8 cellular contexts compared by ENCODE assay signal in genomic region chr3:170180107-170180951, GRCh38. TPM values are rescaled to one million over a fixed set of nuclear protein-coding genes. Genes with fewer than 3 reads are reported as not detected.
A peak's percentile ranks its signal among the peaks of the same experiment; 100 is the strongest.
DNase-seq lines count a peak whose midpoint lies in the region; ATAC-seq and TF ChIP-seq lines count a peak whose summit lies in the region.

No MANE protein-coding gene starts in this region.

- peaks cover 41% of the 10 kb centered on the region for H3K4me1 Mint-ChIP-seq in CD8-positive, alpha-beta T cell (ENCODE audit: low read depth)
- peaks cover 24% of the 10 kb centered on the region for H3K4me1 Mint-ChIP-seq in T-helper 2 cell treated with Interferon-gamma antibody and Interleukin-4, amounts not matched to agents 5 μg/mL and 100 μg/mL, for 36 hours (ENCODE audit: low read depth)
- peaks cover 24% of the 10 kb centered on the region for H3K4me1 Mint-ChIP-seq in nephron progenitor cell

- no peak for TF ChIP-seq CTCF in CD8-positive, alpha-beta T cell (IDR thresholded peaks at IDR 0.05)
- no peak for TF ChIP-seq CTCF in esophagus muscularis mucosa (IDR thresholded peaks at IDR 0.05)
- TF ChIP-seq CTCF in nephron progenitor cell (IDR thresholded peaks at IDR 0.05) = no peak

- H3K27me3 ChIP-seq in CD8-positive, alpha-beta T cell (ENCODE audit: insufficient read depth, low read length) = no peaks in the 10 kb centered on the region
- no peaks in the 10 kb centered on the region for H3K27me3 ChIP-seq in esophagus muscularis mucosa

- H3K9me3 ChIP-seq in CD8-positive, alpha-beta T cell (ENCODE audit: low read length) = no peaks in the 10 kb centered on the region
- H3K9me3 ChIP-seq in esophagus muscularis mucosa = no peaks in the 10 kb centered on the region

- H3K27me3 Mint-ChIP-seq in CD8-positive, alpha-beta T cell (ENCODE audit: low read depth) = no peaks in the 10 kb centered on the region
- H3K27me3 Mint-ChIP-seq in T-helper 2 cell treated with Interferon-gamma antibody and Interleukin-4, amounts not matched to agents 5 μg/mL and 100 μg/mL, for 36 hours (ENCODE audit: low read depth) = no peaks in the 10 kb centered on the region
- no peaks in the 10 kb centered on the region for H3K27me3 Mint-ChIP-seq in nephron progenitor cell (ENCODE audit: low read depth, poor library complexity)

- peak; percentile 46 for ATAC-seq in CD8-positive, alpha-beta T cell
- peak; percentile 26 for ATAC-seq in GM19328 (IDR thresholded peaks at IDR 0.05; ENCODE audit: unreplicated experiment)
- peak; percentile 35 for ATAC-seq in HG03378 (IDR thresholded peaks at IDR 0.05; ENCODE audit: unreplicated experiment)

- H3K4me3 ChIP-seq in CD8-positive, alpha-beta T cell (ENCODE audit: low read depth, low read length) = peak overlapping the region; percentile 84
- H3K4me3 ChIP-seq in esophagus muscularis mucosa = peak overlapping the region; percentile 72 to 92 (median 85)

- no peak for TF ChIP-seq POLR2A in esophagus muscularis mucosa (IDR thresholded peaks at IDR 0.05; ENCODE audit: low read depth)

- 10% methylated on average over 16 of the region's 16 CpGs for WGBS in esophagus muscularis mucosa

- H3K27ac Mint-ChIP-seq in CD8-positive, alpha-beta T cell = peak overlapping the region; percentile 100
- peak overlapping the region; percentile 100 for H3K27ac Mint-ChIP-seq in T-helper 2 cell treated with Interferon-gamma antibody and Interleukin-4, amounts not matched to agents 5 μg/mL and 100 μg/mL, for 36 hours
- H3K27ac Mint-ChIP-seq in nephron progenitor cell = peak overlapping the region; percentile 96

- H3K4me3 Mint-ChIP-seq in CD8-positive, alpha-beta T cell = peak overlapping the region; percentile 99
- H3K4me3 Mint-ChIP-seq in T-helper 2 cell treated with Interferon-gamma antibody and Interleukin-4, amounts not matched to agents 5 μg/mL and 100 μg/mL, for 36 hours = peak overlapping the region; percentile 99
- H3K4me3 Mint-ChIP-seq in nephron progenitor cell = peak overlapping the region; percentile 99

- peaks cover 31% of the 10 kb centered on the region for H3K4me1 ChIP-seq in CD8-positive, alpha-beta T cell (ENCODE audit: insufficient read depth, low read length)
- peaks cover 18 to 46% (median 43%) of the 10 kb centered on the region in 4 donors for H3K4me1 ChIP-seq in esophagus muscularis mucosa

- H3K36me3 Mint-ChIP-seq in CD8-positive, alpha-beta T cell = peaks cover 32% of the 10 kb centered on the region
- peaks cover 28% of the 10 kb centered on the region for H3K36me3 Mint-ChIP-seq in T-helper 2 cell treated with Interferon-gamma antibody and Interleukin-4, amounts not matched to agents 5 μg/mL and 100 μg/mL, for 36 hours (ENCODE audit: low read depth)
- H3K36me3 Mint-ChIP-seq in nephron progenitor cell (ENCODE audit: low read depth) = peaks cover 27% of the 10 kb centered on the region

- peak in 2 of 7 experiments; percentile 8 to 37 for DNase-seq in CD8-positive, alpha-beta T cell
- DNase-seq in T-helper 2 cell treated with Interferon-gamma antibody and Interleukin-4, amounts not matched to agents 5 μg/mL and 100 μg/mL, for 36 hours (ENCODE audit: low spot score) = no peak
- DNase-seq in esophagus muscularis mucosa (ENCODE audit: extremely low spot score) = no peak
- no peak for DNase-seq in nephron progenitor cell
- DNase-seq in GDM1 (lab: John Stamatoyannopoulos, UW) = no peak
- no peak for DNase-seq in DMS153 treated with DMSO at 0.1 percent for 48 hours (lab: John Stamatoyannopoulos, UW; ENCODE audit: unreplicated experiment)

- intact Hi-C loops in CD8-positive, alpha-beta T cell (cut with DNase I, micrococcal nuclease) = loop anchor here (2.0 to 10.0 kb wide), 10 partner anchors 16 to 692 kb away; partner anchors contain the start of genes RPL22L1 (in 2 of the 2), GPR160 (in 1 of the 2), LRRC31 (in 1 of the 2) and PRKCI (in 1 of the 2)
- intact Hi-C loops in esophagus muscularis mucosa (cut with DNase I) = loop anchor here (5.0 kb wide), 1 partner anchor 42 kb away; the partner anchor contains the start of gene PRKCI

- peak overlapping the region; percentile 98 for H3K27ac ChIP-seq in CD8-positive, alpha-beta T cell (ENCODE audit: low read depth, low read length)
- peak overlapping the region; percentile 94 to 97 (median 96) for H3K27ac ChIP-seq in esophagus muscularis mucosa (replicated peaks in 1 of 4)

- TF ChIP-seq EP300 in esophagus muscularis mucosa (IDR thresholded peaks at IDR 0.05) = no peak

- no peaks in the 10 kb centered on the region for H3K9me3 Mint-ChIP-seq in CD8-positive, alpha-beta T cell
- H3K9me3 Mint-ChIP-seq in T-helper 2 cell treated with Interferon-gamma antibody and Interleukin-4, amounts not matched to agents 5 μg/mL and 100 μg/mL, for 36 hours = no peaks in the 10 kb centered on the region
- H3K9me3 Mint-ChIP-seq in nephron progenitor cell = no peaks in the 10 kb centered on the region

- peaks cover 19% of the 10 kb centered on the region for H3K36me3 ChIP-seq in CD8-positive, alpha-beta T cell (ENCODE audit: insufficient read depth, low read length)
- peaks cover 9 to 35% (median 30%) of the 10 kb centered on the region in 4 donors for H3K36me3 ChIP-seq in esophagus muscularis mucosa

- CTCF ChIA-PET in CD8-positive, alpha-beta T cell (lab: Charles Lee) = interaction anchor here (0.6 to 3.1 kb wide), 2 partner anchors 9 to 199 kb away, joined by 4 to 14 read pairs; no protein-coding TSS in a partner anchor

- POLR2A ChIA-PET in CD8-positive, alpha-beta T cell (lab: Charles Lee) = interaction anchor here (0.5 to 1.2 kb wide), 9 partner anchors 9 to 409 kb away, joined by 3 to 5 read pairs (median 4); partner anchors contain the start of genes MYNN and SKIL

RNA-seq across cellular contexts. Expression of gene PHC3, which starts 1.2 kb away (rescaled TPM):
- 100 to 1,000 TPM; 131 to 136 TPM for total RNA-seq in CD8-positive, alpha-beta T cell
- total RNA-seq in esophagus muscularis mucosa = 10 to 100 TPM; 53.7 to 83.1 (median 70.8) TPM

RNA-seq across cellular contexts. Expression of gene PRKCI, which starts 41.9 kb away (rescaled TPM):
- total RNA-seq in CD8-positive, alpha-beta T cell = 10 to 100 TPM; 17.6 to 20.2 TPM
- 10 to 100 TPM; 35.7 to 90.9 (median 39.8) TPM for total RNA-seq in esophagus muscularis mucosa
